Comparison of ENCODE assay signal across 19 cellular contexts in the genomic region with DNA sequence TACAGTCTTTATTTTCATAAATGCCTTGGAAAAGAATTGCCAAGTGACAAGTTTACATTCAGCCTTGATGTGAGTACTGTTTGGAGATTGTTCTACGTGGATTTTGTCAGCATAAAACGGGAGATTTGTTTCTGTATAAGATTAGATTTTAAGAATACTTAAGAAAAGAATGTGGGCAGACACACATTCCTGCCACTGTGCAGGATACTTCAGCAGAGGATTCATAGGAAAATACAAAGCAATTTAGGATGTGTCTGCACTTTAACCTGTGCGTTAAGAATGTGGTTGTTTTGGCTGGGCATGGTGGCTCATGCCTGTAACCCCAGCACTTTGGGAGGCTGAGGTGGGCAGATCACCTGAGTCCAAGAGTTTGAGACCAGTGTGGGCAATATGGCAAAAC. TPM values are rescaled to one million over a fixed set of nuclear protein-coding genes. Genes with fewer than 3 reads are reported as not detected.
DNase-seq lines count a peak whose midpoint lies in the region; ATAC-seq and TF ChIP-seq lines count a peak whose summit lies in the region.
"Had no signal": no experiment of that assay in that cellular context is flagged by ENCODE, and none has a peak within 500 bp of the region (broad histone marks: within the 10 kb centered on the region; RNA-seq: fewer than 3 reads in every experiment).

No MANE protein-coding gene starts in this region.

- H3K27ac ChIP-seq in SK-N-SH (ENCODE audit: low read depth in 2 of 2, low read length in 1 of 2), result no peak overlapping the region
- H3K27ac ChIP-seq: 22Rv1, Peyer's patch had no signal

- peaks cover 70% of the 10 kb centered on the region for H3K36me3 Mint-ChIP-seq in nephron progenitor cell (ENCODE audit: low read depth)

- peak overlapping the region; percentile 34 for H3K27ac Mint-ChIP-seq in nephron progenitor cell

- H2AFZ ChIP-seq in SK-N-SH (ENCODE audit: low read depth), result no peak overlapping the region

- H3K9me3 ChIP-seq in SK-N-SH, result no peaks in the 10 kb centered on the region
- H3K9me3 ChIP-seq: Peyer's patch had no signal

- no peak for TF ChIP-seq EP300 in SK-N-SH (IDR thresholded peaks at IDR 0.05; ENCODE audit: borderline replicate concordance in 1 of 2, low read depth in 1 of 2, low read length in 1 of 2)

- no peaks in the 10 kb centered on the region for H4K20me1 ChIP-seq in SK-N-SH (ENCODE audit: insufficient read depth)

- no peak overlapping the region for H3K4me2 ChIP-seq in SK-N-SH

- no peak overlapping the region for H3K9ac ChIP-seq in SK-N-SH

- ATAC-seq in SK-N-SH treated with all-trans-retinoic acid at 6 μM for 48 hours (no peak), GM18868 (IDR thresholded peaks at IDR 0.05; ENCODE audit: unreplicated experiment) (no peak), GM18909 (IDR thresholded peaks at IDR 0.05; ENCODE audit: poor library complexity, unreplicated experiment) (no peak)

- peaks cover 5% of the 10 kb centered on the region for H3K4me1 Mint-ChIP-seq in nephron progenitor cell
- H3K4me1 Mint-ChIP-seq: CD14-positive monocyte had no signal

- no peak for TF ChIP-seq RAD21 in SK-N-SH (IDR thresholded peaks at IDR 0.05; ENCODE audit: low read length)

- TF ChIP-seq CTCF in SK-N-SH (IDR thresholded peaks at IDR 0.05) (peak; percentile 25), choroid plexus epithelial cell (conservative IDR thresholded peaks at IDR 0.05; ENCODE audit: low read depth, low read length) (peak; percentile 23), nephron progenitor cell (IDR thresholded peaks at IDR 0.05) (no peak)

- POLR2A ChIA-PET in SK-N-SH (lab: Yijun Ruan, JAX), result no interaction called here

- no peaks in the 10 kb centered on the region for H3K27me3 ChIP-seq in SK-N-SH (ENCODE audit: insufficient read depth)
- H3K27me3 ChIP-seq: Peyer's patch had no signal

- no peaks in the 10 kb centered on the region for H3K9me2 ChIP-seq in SK-N-SH

- H3K4me3 Mint-ChIP-seq in nephron progenitor cell, result no peak overlapping the region
- H3K4me3 Mint-ChIP-seq: CD14-positive monocyte, IgD-negative memory B cell had no signal

- H3K4me3 ChIP-seq in SK-N-SH (ENCODE audit: low read depth in 2 of 2, low read length in 1 of 2) (no peak overlapping the region), choroid plexus epithelial cell (ENCODE audit: low read depth, low read length) (no peak overlapping the region)
- H3K4me3 ChIP-seq: Peyer's patch had no signal

- no peaks in the 10 kb centered on the region for H3F3A ChIP-seq in SK-N-SH (replicated peaks; ENCODE audit: insufficient read depth)

- H3K9me3 Mint-ChIP-seq in nephron progenitor cell, result no peaks in the 10 kb centered on the region
- H3K9me3 Mint-ChIP-seq: IgD-negative memory B cell had no signal

- DNase-seq in SK-N-SH (no peak), choroid plexus epithelial cell (ENCODE audit: low read depth) (peak; percentile 18), nephron progenitor cell (no peak), NCI-H2227 (lab: John Stamatoyannopoulos, UW; ENCODE audit: unreplicated experiment) (no peak), iPS-NIHi11 (ENCODE audit: low spot score) (no peak)
- DNase-seq: COR-L47, DMS153, H7, NCI-H1417, NCI-H1930, NCI-H510A treated with DMSO at 0.1 percent for 48 hours, Peyer's patch, Right ventricle myocardium superior had no signal

- H3K27me3 Mint-ChIP-seq in nephron progenitor cell (ENCODE audit: low read depth, poor library complexity), result no peaks in the 10 kb centered on the region
- H3K27me3 Mint-ChIP-seq: IgD-negative memory B cell had no signal

- 94% methylated on average over 3 of the region's 3 CpGs for WGBS in SK-N-SH (ENCODE audit: low lambda C conversion rate)

- H3K4me1 ChIP-seq in SK-N-SH (ENCODE audit: control insufficient read depth in 1 of 2, insufficient read depth in 2 of 2, low read depth in 1 of 2, low read length in 1 of 2), result no peaks in the 10 kb centered on the region
- H3K4me1 ChIP-seq: Peyer's patch had no signal

- CTCF ChIA-PET in SK-N-SH (lab: Yijun Ruan, JAX), result interaction anchor here (2.0 kb wide), 1 partner anchor 8 kb away, joined by 4 read pairs; no protein-coding TSS in a partner anchor

- peaks cover 38 to 51% of the 10 kb centered on the region in 2 experiments for H3K36me3 ChIP-seq in SK-N-SH (replicated peaks in 1 of 2; ENCODE audit: control insufficient read depth in 1 of 2, insufficient read depth in 2 of 2, low read length in 1 of 2)

- peaks cover 2% of the 10 kb centered on the region; the same call in 1 of the 2 replicates for H3K79me2 ChIP-seq in SK-N-SH (ENCODE audit: insufficient read depth)

TF ChIP-seq in SK-N-SH, 30 proteins besides CTCF, POLR2A, EP300 and RAD21:
- TF ChIP-seq GABPA (IDR thresholded peaks at IDR 0.05; ENCODE audit: low read depth), result no peak
- no peak for TF ChIP-seq GATA2 (CRISPR knock-in tag; IDR thresholded peaks at IDR 0.05)
- TF ChIP-seq RCOR1 (IDR thresholded peaks at IDR 0.05; ENCODE audit: low read length), result no peak
- TF ChIP-seq, protein P1, sequence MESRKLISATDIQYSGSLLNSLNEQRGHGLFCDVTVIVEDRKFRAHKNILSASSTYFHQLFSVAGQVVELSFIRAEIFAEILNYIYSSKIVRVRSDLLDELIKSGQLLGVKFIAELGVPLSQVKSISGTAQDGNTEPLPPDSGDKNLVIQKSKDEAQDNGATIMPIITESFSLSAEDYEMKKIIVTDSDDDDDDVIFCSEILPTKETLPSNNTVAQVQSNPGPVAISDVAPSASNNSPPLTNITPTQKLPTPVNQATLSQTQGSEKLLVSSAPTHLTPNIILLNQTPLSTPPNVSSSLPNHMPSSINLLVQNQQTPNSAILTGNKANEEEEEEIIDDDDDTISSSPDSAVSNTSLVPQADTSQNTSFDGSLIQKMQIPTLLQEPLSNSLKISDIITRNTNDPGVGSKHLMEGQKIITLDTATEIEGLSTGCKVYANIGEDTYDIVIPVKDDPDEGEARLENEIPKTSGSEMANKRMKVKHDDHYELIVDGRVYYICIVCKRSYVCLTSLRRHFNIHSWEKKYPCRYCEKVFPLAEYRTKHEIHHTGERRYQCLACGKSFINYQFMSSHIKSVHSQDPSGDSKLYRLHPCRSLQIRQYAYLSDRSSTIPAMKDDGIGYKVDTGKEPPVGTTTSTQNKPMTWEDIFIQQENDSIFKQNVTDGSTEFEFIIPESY (IDR thresholded peaks at IDR 0.05; ENCODE audit: borderline replicate concordance, low read depth), result no peak

TF ChIP-seq in SK-N-SH treated with all-trans-retinoic acid at 6 μM for 48 hours, 23 proteins besides CTCF, POLR2A, EP300 and RAD21:
- TF ChIP-seq, protein P2, sequence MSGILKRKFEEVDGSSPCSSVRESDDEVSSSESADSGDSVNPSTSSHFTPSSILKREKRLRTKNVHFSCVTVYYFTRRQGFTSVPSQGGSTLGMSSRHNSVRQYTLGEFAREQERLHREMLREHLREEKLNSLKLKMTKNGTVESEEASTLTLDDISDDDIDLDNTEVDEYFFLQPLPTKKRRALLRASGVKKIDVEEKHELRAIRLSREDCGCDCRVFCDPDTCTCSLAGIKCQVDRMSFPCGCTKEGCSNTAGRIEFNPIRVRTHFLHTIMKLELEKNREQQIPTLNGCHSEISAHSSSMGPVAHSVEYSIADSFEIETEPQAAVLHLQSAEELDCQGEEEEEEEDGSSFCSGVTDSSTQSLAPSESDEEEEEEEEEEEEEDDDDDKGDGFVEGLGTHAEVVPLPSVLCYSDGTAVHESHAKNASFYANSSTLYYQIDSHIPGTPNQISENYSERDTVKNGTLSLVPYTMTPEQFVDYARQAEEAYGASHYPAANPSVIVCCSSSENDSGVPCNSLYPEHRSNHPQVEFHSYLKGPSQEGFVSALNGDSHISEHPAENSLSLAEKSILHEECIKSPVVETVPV (CRISPR knock-in tag; IDR thresholded peaks at IDR 0.05), result no peak
- no peak for TF ChIP-seq RARB (CRISPR knock-in tag; IDR thresholded peaks at IDR 0.05)
- no peak for TF ChIP-seq SNAI2 (CRISPR knock-in tag; IDR thresholded peaks at IDR 0.05)
- no peak for TF ChIP-seq CSDC2 (CRISPR knock-in tag; IDR thresholded peaks at IDR 0.05)
- TF ChIP-seq, protein P3, sequence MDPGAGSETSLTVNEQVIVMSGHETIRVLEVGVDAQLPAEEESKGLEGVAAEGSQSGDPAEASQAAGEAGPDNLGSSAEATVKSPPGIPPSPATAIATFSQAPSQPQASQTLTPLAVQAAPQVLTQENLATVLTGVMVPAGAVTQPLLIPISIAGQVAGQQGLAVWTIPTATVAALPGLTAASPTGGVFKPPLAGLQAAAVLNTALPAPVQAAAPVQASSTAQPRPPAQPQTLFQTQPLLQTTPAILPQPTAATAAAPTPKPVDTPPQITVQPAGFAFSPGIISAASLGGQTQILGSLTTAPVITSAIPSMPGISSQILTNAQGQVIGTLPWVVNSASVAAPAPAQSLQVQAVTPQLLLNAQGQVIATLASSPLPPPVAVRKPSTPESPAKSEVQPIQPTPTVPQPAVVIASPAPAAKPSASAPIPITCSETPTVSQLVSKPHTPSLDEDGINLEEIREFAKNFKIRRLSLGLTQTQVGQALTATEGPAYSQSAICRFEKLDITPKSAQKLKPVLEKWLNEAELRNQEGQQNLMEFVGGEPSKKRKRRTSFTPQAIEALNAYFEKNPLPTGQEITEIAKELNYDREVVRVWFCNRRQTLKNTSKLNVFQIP (CRISPR knock-in tag; IDR thresholded peaks at IDR 0.05; ENCODE audit: borderline replicate concordance, low read depth), result no peak
- TF ChIP-seq ZFP30 (CRISPR knock-in tag; IDR thresholded peaks at IDR 0.05), result no peak
- no peak for TF ChIP-seq ZFP3 (CRISPR knock-in tag; IDR thresholded peaks at IDR 0.05)
- TF ChIP-seq ZNF70 (CRISPR knock-in tag; IDR thresholded peaks at IDR 0.05), result no peak
- TF ChIP-seq ARNTL (CRISPR knock-in tag; IDR thresholded peaks at IDR 0.05; ENCODE audit: borderline replicate concordance, low read depth), result no peak
- no peak for TF ChIP-seq ISL1 (CRISPR knock-in tag; IDR thresholded peaks at IDR 0.05)
- TF ChIP-seq ZNF565 (CRISPR knock-in tag; conservative IDR thresholded peaks at IDR 0.05; ENCODE audit: low read depth), result no peak
- TF ChIP-seq TOX (CRISPR knock-in tag; IDR thresholded peaks at IDR 0.05; ENCODE audit: borderline replicate concordance), result no peak
- no peak for TF ChIP-seq GLIS3 (CRISPR knock-in tag; IDR thresholded peaks at IDR 0.05)

RNA-seq across cellular contexts. Expression of a gene that starts 37.2 kb away (rescaled TPM):
- 23.0 and 29.9 TPM in 2 replicates for polyA plus RNA-seq in SK-N-SH (2012; rRNA removed)
- polyA plus RNA-seq in SK-N-SH (2012; cell fraction: cytosol; rRNA removed), result 20.9 and 24.6 TPM in 2 replicates
- 20.5 and 35.5 TPM in 2 replicates for polyA plus RNA-seq in SK-N-SH (2012; cell fraction: nucleus; rRNA removed)

RNA-seq across cellular contexts. Expression of a gene that starts 47.9 kb away (rescaled TPM):
- 10.2 and 11.0 TPM in 2 replicates for polyA plus RNA-seq in SK-N-SH (2012; rRNA removed)
- polyA plus RNA-seq in SK-N-SH (2012; cell fraction: cytosol; rRNA removed), result 13.1 and 17.9 TPM in 2 replicates
- 19.1 and 20.3 TPM in 2 replicates for polyA plus RNA-seq in SK-N-SH (2012; cell fraction: nucleus; rRNA removed)
